ENCODE assay signal across 16 cellular contexts in the genomic region with DNA sequence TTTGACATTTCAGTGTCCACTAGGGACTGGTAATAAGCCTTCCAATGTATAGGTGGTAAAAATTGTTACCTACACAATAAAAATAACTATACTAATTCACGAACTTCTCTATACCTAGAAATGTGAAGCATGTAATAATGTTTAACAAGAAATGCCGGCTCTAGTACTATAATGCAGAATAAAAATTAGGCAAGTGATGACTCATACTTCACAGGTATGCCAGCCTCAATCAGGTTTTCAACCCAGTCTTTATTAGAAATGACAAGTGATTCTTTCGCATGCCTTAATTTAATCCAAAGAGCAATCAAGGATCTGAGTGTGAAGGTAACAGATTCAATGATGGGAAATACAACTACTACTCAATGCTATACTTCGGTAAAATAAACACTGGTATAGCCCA.
"Had no signal": no experiment of that assay in that cellular context is flagged by ENCODE, and none has a peak within 500 bp of the region (broad histone marks: within the 10 kb centered on the region; RNA-seq: fewer than 3 reads in every experiment).

No MANE protein-coding gene starts in this region.

- H3K9me3 Mint-ChIP-seq: activated naive CD4-positive, alpha-beta T cell treated with anti-CD3 and anti-CD28 coated beads, Interleukin-2, amount 50 U/mL, for 24 hours; brain; immature natural killer cell; natural killer cell had no signal

- H3K4me3 Mint-ChIP-seq: activated naive CD4-positive, alpha-beta T cell treated with anti-CD3 and anti-CD28 coated beads, Interleukin-2, amount 50 U/mL, for 24 hours; brain; immature natural killer cell; natural killer cell had no signal

- H3K4me2 ChIP-seq: smooth muscle cell had no signal

- H3K27ac Mint-ChIP-seq: activated naive CD4-positive, alpha-beta T cell treated with anti-CD3 and anti-CD28 coated beads, Interleukin-2, amount 50 U/mL, for 24 hours; natural killer cell had no signal

- H3K27me3 Mint-ChIP-seq: activated naive CD4-positive, alpha-beta T cell treated with anti-CD3 and anti-CD28 coated beads, Interleukin-2, amount 50 U/mL, for 24 hours; brain had no signal

- H3K27ac ChIP-seq: psoas muscle, right lobe of liver, testis, upper lobe of left lung had no signal

- H3K36me3 ChIP-seq: right lobe of liver, upper lobe of left lung had no signal

- H3K9me3 ChIP-seq: psoas muscle, right lobe of liver, testis, upper lobe of left lung had no signal

- ATAC-seq: natural killer cell; psoas muscle; stimulated activated naive CD8-positive, alpha-beta T cell treated with anti-CD3 and anti-CD28 coated beads, Interleukin-15, Interleukin-2, amounts not matched to agents 100 U/mL and 50 U/mL, for 24 hours had no signal

- H3K36me3 Mint-ChIP-seq: activated naive CD4-positive, alpha-beta T cell treated with anti-CD3 and anti-CD28 coated beads, Interleukin-2, amount 50 U/mL, for 24 hours; immature natural killer cell; natural killer cell had no signal

- H3K4me3 ChIP-seq: psoas muscle, right lobe of liver, smooth muscle cell, testis, upper lobe of left lung had no signal

- H3K27me3 ChIP-seq: right lobe of liver, testis, upper lobe of left lung had no signal

- DNase-seq: activated CD4-positive, alpha-beta T cell treated with anti-CD3 and anti-CD28 coated beads, Interleukin-2, amount 50 U/mL, for 4 hours; amygdala; effector CD8-positive, alpha-beta T cell; immature natural killer cell; mesendoderm; natural killer cell; psoas muscle; right lobe of liver; stimulated activated CD4-positive, alpha-beta T cell treated with anti-CD3 and anti-CD28 coated beads, Interleukin-4, amount 100 ng/mL, for 4 hours; stimulated activated CD8-positive, alpha-beta memory T cell treated with anti-CD3 and anti-CD28 coated beads, Interleukin-4, amount 100 ng/mL, for 48 hours; stimulated activated naive CD8-positive, alpha-beta T cell treated with anti-CD3 and anti-CD28 coated beads, Interleukin-15, Interleukin-2, amounts not matched to agents 100 U/mL and 50 U/mL, for 24 hours; testis; upper lobe of left lung had no signal
